13 cellular contexts compared by ENCODE assay signal in the genomic region with DNA sequence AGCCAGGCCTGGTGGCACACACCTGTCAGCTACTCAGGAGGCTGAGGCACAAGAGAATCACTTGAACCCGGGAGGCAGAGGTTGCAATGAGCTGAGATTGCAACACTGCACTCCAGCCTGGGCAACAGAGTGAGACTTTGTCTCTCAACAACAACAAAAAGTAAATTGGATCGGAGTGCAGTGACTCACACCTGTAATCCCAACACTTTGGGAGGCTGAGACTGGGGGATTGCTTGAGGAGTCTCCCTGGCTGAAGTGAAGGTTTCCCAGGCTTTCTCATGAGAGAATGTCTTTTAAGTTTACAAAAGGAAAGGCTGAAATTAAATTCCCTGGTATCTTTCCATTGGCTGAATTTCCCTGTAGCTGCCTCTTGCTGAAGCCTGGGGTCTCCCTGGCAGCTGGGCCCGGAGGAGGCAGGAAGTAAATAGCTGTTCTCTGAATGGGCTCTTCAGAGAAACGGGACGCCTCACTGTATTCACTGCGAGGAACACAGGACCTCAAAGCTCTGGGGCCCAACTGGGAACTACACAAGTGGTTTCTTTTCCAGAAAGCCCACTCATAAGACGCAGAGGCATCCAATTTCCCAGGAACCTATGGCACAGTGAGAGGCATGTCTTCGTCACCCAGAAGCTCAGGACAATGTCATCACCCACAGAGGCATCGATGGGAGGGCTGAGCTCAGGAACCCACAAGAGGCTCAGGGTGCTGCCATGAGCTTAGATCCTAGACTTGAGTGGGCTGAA.
A peak's percentile ranks its signal among the peaks of the same experiment; 100 is the strongest.
DNase-seq lines count a peak whose midpoint lies in the region; ATAC-seq and TF ChIP-seq lines count a peak whose summit lies in the region.
"Had no signal": no experiment of that assay in that cellular context is flagged by ENCODE, and none has a peak within 500 bp of the region (broad histone marks: within the 10 kb centered on the region; RNA-seq: fewer than 3 reads in every experiment).

No MANE protein-coding gene starts in this region.

- TF ChIP-seq POLR2A in upper lobe of left lung (IDR thresholded peaks at IDR 0.05), result no peak

- H3K27ac Mint-ChIP-seq in activated T-cell treated with anti-CD3 and anti-CD28 coated beads, Interleukin-2, amount 50 U/mL, for 72 hours, result no peak overlapping the region
- no peak overlapping the region for H3K27ac Mint-ChIP-seq in activated T-cell treated with anti-CD3 and anti-CD28 coated beads, Interleukin-2, amount 50 U/mL, for 24 hours
- H3K27ac Mint-ChIP-seq in MCF 10A (ENCODE audit: low read depth, unreplicated experiment), result no peak overlapping the region
- H3K27ac Mint-ChIP-seq: B cell had no signal

- H3K4me1 ChIP-seq in upper lobe of left lung (peaks cover 32 to 49% (median 35%) of the 10 kb centered on the region in 4 donors), aorta (ENCODE audit: control insufficient read depth in 1 of 2, insufficient read depth in 2 of 2, low read length in 2 of 2) (peaks cover 0 to 3% of the 10 kb centered on the region in 2 donors)

- H3K27me3 Mint-ChIP-seq in activated T-cell treated with anti-CD3 and anti-CD28 coated beads, Interleukin-2, amount 50 U/mL, for 72 hours (ENCODE audit: low read depth), result no peaks in the 10 kb centered on the region
- no peaks in the 10 kb centered on the region for H3K27me3 Mint-ChIP-seq in activated T-cell treated with anti-CD3 and anti-CD28 coated beads, Interleukin-2, amount 50 U/mL, for 24 hours
- H3K27me3 Mint-ChIP-seq in MCF 10A (ENCODE audit: insufficient read depth, unreplicated experiment), result no peaks in the 10 kb centered on the region
- H3K27me3 Mint-ChIP-seq: B cell had no signal

- TF ChIP-seq EP300 in upper lobe of left lung (IDR thresholded peaks at IDR 0.05), result peak in 1 of 4 donors; percentile 27

- BruUV-seq in MCF 10A (replicated peaks; lab: Mats Ljungman, UMichigan), result no TSS peak

- no peak for DNase-seq in activated T-cell treated with anti-CD3 and anti-CD28 coated beads, Interleukin-2, amount 50 U/mL, for 72 hours
- no peak for DNase-seq in activated T-cell treated with anti-CD3 and anti-CD28 coated beads, Interleukin-2, amount 50 U/mL, for 24 hours
- DNase-seq in MCF 10A (ENCODE audit: unreplicated experiment), result peak; percentile 79
- peak; percentile 40 for DNase-seq in kidney tubule cell (ENCODE audit: low spot score)
- DNase-seq in upper lobe of left lung, result peak in 1 of 2 donors; percentile 76
- no peak for DNase-seq in aorta
- DNase-seq in T-helper 9 cell, result no peak
- DNase-seq: activated CD8-positive, alpha-beta memory T cell treated with anti-CD3 and anti-CD28 coated beads for 24 hours; NCI-H187; SHP77; stimulated activated CD4-positive, alpha-beta T cell treated with anti-CD3 and anti-CD28 coated beads, Interleukin-4, amount 100 ng/mL, for 1 hour had no signal

- H3K4me3 ChIP-seq in upper lobe of left lung, result no peak overlapping the region
- no peak overlapping the region for H3K4me3 ChIP-seq in aorta (ENCODE audit: low read length in 2 of 2)

- CTCF ChIA-PET in MCF 10A (lab: Yijun Ruan, JAX), result interaction anchor here (0.8 to 1.6 kb wide), 4 partner anchors 19 to 89 kb away, joined by 3 to 4 read pairs (median 4); no protein-coding TSS in a partner anchor

- no peaks in the 10 kb centered on the region for H3K36me3 ChIP-seq in upper lobe of left lung
- H3K36me3 ChIP-seq in aorta (ENCODE audit: control insufficient read depth in 1 of 2, insufficient read depth in 2 of 2, low read length in 1 of 2), result no peaks in the 10 kb centered on the region

- no peak overlapping the region for H3K4me3 Mint-ChIP-seq in activated T-cell treated with anti-CD3 and anti-CD28 coated beads, Interleukin-2, amount 50 U/mL, for 72 hours
- no peak overlapping the region for H3K4me3 Mint-ChIP-seq in activated T-cell treated with anti-CD3 and anti-CD28 coated beads, Interleukin-2, amount 50 U/mL, for 24 hours
- no peak overlapping the region for H3K4me3 Mint-ChIP-seq in MCF 10A (ENCODE audit: unreplicated experiment)
- H3K4me3 Mint-ChIP-seq: B cell had no signal

- POLR2A ChIA-PET in MCF 10A (lab: Yijun Ruan, JAX), result interaction anchor here (0.6 to 0.7 kb wide), 2 partner anchors 127 to 233 kb away, joined by 3 to 4 read pairs; a partner anchor contains a TSS

- no peaks in the 10 kb centered on the region for H3K9me3 Mint-ChIP-seq in activated T-cell treated with anti-CD3 and anti-CD28 coated beads, Interleukin-2, amount 50 U/mL, for 72 hours
- no peaks in the 10 kb centered on the region for H3K9me3 Mint-ChIP-seq in activated T-cell treated with anti-CD3 and anti-CD28 coated beads, Interleukin-2, amount 50 U/mL, for 24 hours
- H3K9me3 Mint-ChIP-seq in MCF 10A (ENCODE audit: unreplicated experiment), result no peaks in the 10 kb centered on the region

- WGBS in upper lobe of left lung, 2 donors, result 45 to 56% methylated on average over 7 to 9 of the region's 9 CpGs
- 54 to 62% methylated on average over 9 of the region's 9 CpGs for WGBS in aorta, 2 donors

- intact Hi-C loops in MCF 10A (cut with micrococcal nuclease), result no loop called here
- intact Hi-C loops in aorta (cut with DNase I), result loop anchor here in 1 of 2 donors (10.0 kb wide), 1 partner anchor 75 kb away; a partner anchor contains a TSS

- ATAC-seq in activated T-cell treated with anti-CD3 and anti-CD28 coated beads, Interleukin-2, amount 50 U/mL, for 72 hours (replicated peaks in 1 of 2), result peak; percentile 40 to 49
- peak in 1 of 2 donors; percentile 21 for ATAC-seq in upper lobe of left lung (ENCODE audit: low FRiP score in 2 of 2)
- ATAC-seq in aorta (ENCODE audit: low FRiP score), result no peak
- no peak for ATAC-seq in GM21717 (IDR thresholded peaks at IDR 0.05; ENCODE audit: unreplicated experiment)

- H3K36me3 Mint-ChIP-seq in activated T-cell treated with anti-CD3 and anti-CD28 coated beads, Interleukin-2, amount 50 U/mL, for 72 hours (ENCODE audit: insufficient read depth in 2 of 2), result no peaks in the 10 kb centered on the region
- H3K36me3 Mint-ChIP-seq in activated T-cell treated with anti-CD3 and anti-CD28 coated beads, Interleukin-2, amount 50 U/mL, for 24 hours (ENCODE audit: low read depth), result no peaks in the 10 kb centered on the region
- H3K36me3 Mint-ChIP-seq in MCF 10A (ENCODE audit: insufficient read depth, unreplicated experiment), result no peaks in the 10 kb centered on the region

- peaks cover 23% of the 10 kb centered on the region for H3K4me1 Mint-ChIP-seq in activated T-cell treated with anti-CD3 and anti-CD28 coated beads, Interleukin-2, amount 50 U/mL, for 72 hours (ENCODE audit: low read depth)
- H3K4me1 Mint-ChIP-seq in activated T-cell treated with anti-CD3 and anti-CD28 coated beads, Interleukin-2, amount 50 U/mL, for 24 hours (ENCODE audit: low read depth), result peaks cover 6% of the 10 kb centered on the region
- peaks cover 11% of the 10 kb centered on the region for H3K4me1 Mint-ChIP-seq in MCF 10A (ENCODE audit: insufficient read depth, unreplicated experiment)

- peak overlapping the region; percentile 52 to 80 (median 78) for H3K27ac ChIP-seq in upper lobe of left lung
- peak overlapping the region in 1 of 2 donors; percentile 39 for H3K27ac ChIP-seq in aorta (ENCODE audit: low read depth in 1 of 2, low read length in 2 of 2)

- TF ChIP-seq CTCF in MCF 10A (IDR thresholded peaks at IDR 0.05; ENCODE audit: unreplicated experiment) (no peak), upper lobe of left lung (IDR thresholded peaks at IDR 0.05) (no peak)

- no peaks in the 10 kb centered on the region for H3K27me3 ChIP-seq in upper lobe of left lung
- no peaks in the 10 kb centered on the region for H3K27me3 ChIP-seq in aorta (ENCODE audit: control insufficient read depth in 1 of 2, insufficient read depth in 2 of 2, low read length in 1 of 2)

- H3K9me3 ChIP-seq in upper lobe of left lung (no peaks in the 10 kb centered on the region), aorta (ENCODE audit: control insufficient read depth, low read length) (no peaks in the 10 kb centered on the region)

Comparison
In these comparisons a context has a peak if more than half of its experiments do, and no peak if none do; other contexts are left out.
1. ATAC-seq: peak in activated T-cell treated with anti-CD3 and anti-CD28 coated beads, Interleukin-2, amount 50 U/mL, for 72 hours (2 of 2); none in aorta (single experiment) and GM21717 (single experiment).
2. DNase-seq: peak in MCF 10A (single experiment) and kidney tubule cell (single experiment); none in activated T-cell treated with anti-CD3 and anti-CD28 coated beads, Interleukin-2, amount 50 U/mL, for 72 hours (0 of 2), activated T-cell treated with anti-CD3 and anti-CD28 coated beads, Interleukin-2, amount 50 U/mL, for 24 hours (single experiment), aorta (0 of 2) and T-helper 9 cell (single experiment).